ENCODE assay signal across 34 cellular contexts in genomic region chr12:92330654-92331053, GRCh38.
"Had no signal": no experiment of that assay in that cellular context is flagged by ENCODE, and none has a peak within 500 bp of the region (broad histone marks: within the 10 kb centered on the region; RNA-seq: fewer than 3 reads in every experiment).

No MANE protein-coding gene starts in this region.

- H3K27me3 Mint-ChIP-seq: activated CD4-positive, alpha-beta memory T cell treated with anti-CD3 and anti-CD28 coated beads for 36 hours; activated naive CD4-positive, alpha-beta T cell treated with anti-CD3 and anti-CD28 coated beads, Interleukin-2, amount 10 ng/mL, durations not matched to agents 7 days and 5 days; activated naive CD8-positive, alpha-beta T cell; activated naive CD8-positive, alpha-beta T cell treated with anti-CD3 and anti-CD28 coated beads, Interleukin-2, amount 50 U/mL, for 24 hours had no signal

- H3K27ac Mint-ChIP-seq: activated CD4-positive, alpha-beta memory T cell treated with anti-CD3 and anti-CD28 coated beads for 36 hours; activated naive CD4-positive, alpha-beta T cell treated with anti-CD3 and anti-CD28 coated beads, Interleukin-2, amount 10 ng/mL, durations not matched to agents 7 days and 5 days; activated naive CD8-positive, alpha-beta T cell; activated naive CD8-positive, alpha-beta T cell treated with anti-CD3 and anti-CD28 coated beads, Interleukin-2, amount 50 U/mL, for 24 hours; activated T-helper 1 cell treated with anti-CD3 and anti-CD28 coated beads, Interleukin-12 subunit alpha, Interleukin-12 subunit beta, Interleukin-2, Interleukin-4 antibody, amounts not matched to agents 30 ng/mL and 10 ng/mL and 1 ng/mL, durations not matched to agents 14 hours and 24 hours and 36 hours; T-helper 1 cell treated with Interleukin-12 subunit alpha and Interleukin-12 subunit beta and Interleukin-4 antibody, amounts not matched to agents 30 μg/mL and 1 μg/mL, for 36 hours; T-helper 2 cell treated with Interferon-gamma antibody and Interleukin-4, amounts not matched to agents 5 μg/mL and 100 μg/mL, for 36 hours had no signal

- H3K4me3 Mint-ChIP-seq: activated CD4-positive, alpha-beta memory T cell treated with anti-CD3 and anti-CD28 coated beads for 36 hours; activated naive CD4-positive, alpha-beta T cell treated with anti-CD3 and anti-CD28 coated beads, Interleukin-2, amount 10 ng/mL, durations not matched to agents 7 days and 5 days; activated naive CD8-positive, alpha-beta T cell; activated naive CD8-positive, alpha-beta T cell treated with anti-CD3 and anti-CD28 coated beads, Interleukin-2, amount 50 U/mL, for 24 hours; activated T-cell treated with anti-CD3 and anti-CD28 coated beads, Interleukin-2, amount 50 U/mL, for 4 hours; activated T-helper 1 cell treated with anti-CD3 and anti-CD28 coated beads, Interleukin-12 subunit alpha, Interleukin-12 subunit beta, Interleukin-2, Interleukin-4 antibody, amounts not matched to agents 30 ng/mL and 10 ng/mL and 1 ng/mL, durations not matched to agents 14 hours and 24 hours and 36 hours; brain; T-helper 1 cell treated with Interleukin-12 subunit alpha and Interleukin-12 subunit beta and Interleukin-4 antibody, amounts not matched to agents 30 μg/mL and 1 μg/mL, for 36 hours; T-helper 2 cell treated with Interferon-gamma antibody and Interleukin-4, amounts not matched to agents 5 μg/mL and 100 μg/mL, for 36 hours had no signal

- H3K4me3 ChIP-seq: MG63, Peyer's patch, SJSA1 had no signal

- ATAC-seq: activated naive CD8-positive, alpha-beta T cell treated with anti-CD3 and anti-CD28 coated beads, Interleukin-2, amount 50 U/mL, for 24 hours; activated T-cell treated with anti-CD3 and anti-CD28 coated beads, Interleukin-2, amount 50 U/mL, for 4 hours; PC-3 had no signal

- H3K36me3 Mint-ChIP-seq: activated CD4-positive, alpha-beta memory T cell treated with anti-CD3 and anti-CD28 coated beads for 36 hours; brain had no signal

- FAIRE-seq: TTC549 had no signal

- H3K4me1 ChIP-seq: SJSA1 had no signal

- H3K36me3 ChIP-seq: MG63, Peyer's patch, SJSA1 had no signal

- H3K9me3 Mint-ChIP-seq: activated naive CD8-positive, alpha-beta T cell treated with anti-CD3 and anti-CD28 coated beads, Interleukin-2, amount 50 U/mL, for 24 hours; activated T-cell treated with anti-CD3 and anti-CD28 coated beads, Interleukin-2, amount 50 U/mL, for 4 hours; T-helper 1 cell treated with Interleukin-12 subunit alpha and Interleukin-12 subunit beta and Interleukin-4 antibody, amounts not matched to agents 30 μg/mL and 1 μg/mL, for 36 hours; T-helper 2 cell treated with Interferon-gamma antibody and Interleukin-4, amounts not matched to agents 5 μg/mL and 100 μg/mL, for 36 hours had no signal

- H3K9me3 ChIP-seq: MG63, Peyer's patch, SJSA1, SK-N-SH had no signal

- H3K9ac ChIP-seq: SK-N-SH had no signal

- H3K27ac ChIP-seq: Peyer's patch, SJSA1 had no signal

- DNase-seq: activated CD4-positive, alpha-beta memory T cell treated with anti-CD3 and anti-CD28 coated beads for 36 hours; activated CD4-positive, alpha-beta T cell treated with anti-CD3 and anti-CD28 coated beads for 4 hours; activated CD4-positive, alpha-beta T cell treated with anti-CD3 and anti-CD28 coated beads, Interleukin-2, amount 50 U/mL, for 1 hour; activated CD8-positive, alpha-beta memory T cell treated with anti-CD3 and anti-CD28 coated beads, Interleukin-2, amount 50 U/mL, for 4 hours; activated naive CD4-positive, alpha-beta T cell treated with anti-CD3 and anti-CD28 coated beads, Interleukin-2, amount 10 ng/mL, durations not matched to agents 7 days and 5 days; activated naive CD8-positive, alpha-beta T cell treated with anti-CD3 and anti-CD28 coated beads, Interleukin-2, amount 50 U/mL, for 24 hours; activated T-cell treated with anti-CD3 and anti-CD28 coated beads for 4 hours; activated T-cell treated with anti-CD3 and anti-CD28 coated beads, Interleukin-2, amount 50 U/mL, for 4 hours; anterior cingulate cortex; central memory CD4-positive, alpha-beta T cell; Kasumi-1; KG1; MG63; NCI-H1048; NCI-H1105 treated with DMSO at 0.1 percent for 48 hours; NCI-H1436; NCI-H1694; NCI-H1930; NCI-H2081 treated with DMSO at 0.1 percent for 48 hours; NCI-H345; NCI-H524 treated with DMSO at 0.1 percent for 48 hours; NK-92 treated with Interleukin-12 subunit alpha and Interleukin-12 subunit beta, amount 100 ng/mL, for 24 hours; PC-3; Peyer's patch; RPMI8226; SHP77 treated with DMSO at 0.1 percent for 48 hours; SK-N-SH had no signal
